ENCODE assay signal across 9 cellular contexts in genomic region chr12:129911437-129912049, GRCh38. TPM values are rescaled to one million over a fixed set of nuclear protein-coding genes. Genes with fewer than 3 reads are reported as not detected.
DNase-seq lines count a peak whose midpoint lies in the region; ATAC-seq and TF ChIP-seq lines count a peak whose summit lies in the region.
"Had no signal": no experiment of that assay in that cellular context is flagged by ENCODE, and none has a peak within 500 bp of the region (broad histone marks: within the 10 kb centered on the region; RNA-seq: fewer than 3 reads in every experiment).

No MANE protein-coding gene starts in this region.

- in situ Hi-C loops in mammary epithelial cell (cut with MboI; ENCODE audit: low sequenced_read_pairs in 2 of 2): no loop called here

- H3K9me3 Mint-ChIP-seq in MCF 10A (ENCODE audit: unreplicated experiment) (peaks cover 7% of the 10 kb centered on the region), WTC11 (peaks cover 71% of the 10 kb centered on the region)
- H3K9me3 Mint-ChIP-seq: central memory CD8-positive, alpha-beta T cell had no signal

- H2AFZ ChIP-seq in mammary epithelial cell (ENCODE audit: low read depth, low read length) (no peak overlapping the region), HCT116 (ENCODE audit: low read depth, low read length, poor library complexity, severe bottlenecking) (no peak overlapping the region)

- H3K36me3 ChIP-seq in mammary epithelial cell (ENCODE audit: insufficient read depth, low read length) (no peaks in the 10 kb centered on the region), HCT116 (ENCODE audit: control insufficient read depth in 1 of 2, insufficient read depth in 2 of 2, low read length in 2 of 2) (no peaks in the 10 kb centered on the region), spleen (no peaks in the 10 kb centered on the region)

- H3K27me3 ChIP-seq in mammary epithelial cell (ENCODE audit: insufficient read depth, low read length) (no peaks in the 10 kb centered on the region), HCT116 (ENCODE audit: insufficient read depth, low read length) (no peaks in the 10 kb centered on the region), spleen (replicated peaks in 1 of 7) (peaks cover 0 to 68% (median 0%) of the 10 kb centered on the region in 7 donors)

- TF ChIP-seq POLR2A in HCT116 (IDR thresholded peaks at IDR 0.05; ENCODE audit: borderline replicate concordance, extremely low read depth, insufficient read depth, insufficient read length): no peak
- no peak for TF ChIP-seq POLR2A in spleen (IDR thresholded peaks at IDR 0.05)

- TF ChIP-seq CTCF in MCF 10A (IDR thresholded peaks at IDR 0.05; ENCODE audit: unreplicated experiment) (peak; percentile 80), mammary epithelial cell (conservative IDR thresholded peaks at IDR 0.05 in 1 of 2, IDR thresholded peaks at IDR 0.05 in 1 of 2; ENCODE audit: extremely low read depth in 1 of 2, insufficient read depth in 1 of 2, low read depth in 1 of 2, low read length in 2 of 2) (peak in 1 of 2 donors; percentile 51), HCT116 (IDR thresholded peaks at IDR 0.05 in 2 of 3, conservative IDR thresholded peaks at IDR 0.05 in 1 of 3; ENCODE audit: borderline replicate concordance in 1 of 3, insufficient read depth in 1 of 3, low read depth in 2 of 3, low read length in 2 of 3) (peak in 2 of 3 experiments; percentile 19 to 36; a peak in 3 of 6 replicates), WTC11 (IDR thresholded peaks at IDR 0.05) (peak; percentile 38; the same call in 1 of the 2 replicates), spleen (IDR thresholded peaks at IDR 0.05 in 8 of 11, conservative IDR thresholded peaks at IDR 0.05 in 3 of 11) (peak in 10 of 11 experiments; percentile 23 to 65 (median 54))

- H3K27ac Mint-ChIP-seq in MCF 10A (ENCODE audit: low read depth, unreplicated experiment) (no peak overlapping the region), WTC11 (no peak overlapping the region)

- RAD21 ChIA-PET in HCT116 (lab: Charles Lee; ENCODE audit: low non-redundant PET in 1 of 2, low total read pairs in 2 of 2, uncharacterized antibody in 2 of 2, unreplicated experiment in 2 of 2): no interaction called here

- H3K4me3 Mint-ChIP-seq in MCF 10A (ENCODE audit: unreplicated experiment): no peak overlapping the region
- no peak overlapping the region for H3K4me3 Mint-ChIP-seq in WTC11
- H3K4me3 Mint-ChIP-seq: central memory CD8-positive, alpha-beta T cell had no signal

- H3K9ac ChIP-seq in mammary epithelial cell (ENCODE audit: insufficient read depth, low read length) (no peak overlapping the region), HCT116 (ENCODE audit: low read length) (no peak overlapping the region)

- no peaks in the 10 kb centered on the region for H4K20me1 ChIP-seq in mammary epithelial cell (ENCODE audit: insufficient read depth, low read length)
- no peaks in the 10 kb centered on the region for H4K20me1 ChIP-seq in HCT116 (ENCODE audit: insufficient read depth)

- CTCF ChIA-PET in MCF 10A (lab: Yijun Ruan, JAX) (interaction anchor here (0.5 to 3.3 kb wide), 20 partner anchors 16 to 1879 kb away, joined by 3 to 28 read pairs (median 3); no protein-coding TSS in a partner anchor), mammary epithelial cell (lab: Charles Lee; ENCODE audit: low non-redundant PET) (no interaction called here), HCT116 (lab: Charles Lee) (no interaction called here), WTC11 (lab: Charles Lee) (interaction anchor here (0.9 to 2.4 kb wide), 4 partner anchors 91 to 945 kb away, joined by 3 to 20 read pairs (median 10); no protein-coding TSS in a partner anchor)

- H3K27ac ChIP-seq in mammary epithelial cell (ENCODE audit: insufficient read depth, low read depth, low read length) (no peak overlapping the region), HCT116 (ENCODE audit: low read depth, low read length) (no peak overlapping the region), spleen (no peak overlapping the region)

- no peaks in the 10 kb centered on the region for H3K9me2 ChIP-seq in HCT116 (ENCODE audit: insufficient read depth)

- H3K27me3 Mint-ChIP-seq in MCF 10A (ENCODE audit: insufficient read depth, unreplicated experiment) (no peaks in the 10 kb centered on the region), WTC11 (ENCODE audit: low read depth) (peaks cover 37% of the 10 kb centered on the region)

- TF ChIP-seq RAD21 in HCT116 (IDR thresholded peaks at IDR 0.05; ENCODE audit: low read depth): peak; percentile 38

- 6% methylated on average over 7 of the region's 8 CpGs for WGBS in mammary epithelial cell (ENCODE audit: low coverage, missing lambda C conversion rate)
- WGBS in spleen, 5 donors: 3 to 7% (median 4%) methylated on average over 5 to 8 of the region's 8 CpGs

- intact Hi-C loops in MCF 10A (cut with micrococcal nuclease) (loop anchor here (1.0 to 2.0 kb wide), 3 partner anchors 376 to 1129 kb away; no protein-coding TSS in a partner anchor), mammary epithelial cell (cut with micrococcal nuclease) (loop anchor here (5.0 kb wide), 1 partner anchor 1129 kb away; no protein-coding TSS in a partner anchor), HCT116 (cut with micrococcal nuclease) (no loop called here), spleen (cut with DNase I; ENCODE audit: low total_unique reads) (loop anchor here (10.0 kb wide), 3 partner anchors 1137 to 1657 kb away; no protein-coding TSS in a partner anchor)

- H3K36me3 Mint-ChIP-seq in MCF 10A (ENCODE audit: insufficient read depth, unreplicated experiment) (no peaks in the 10 kb centered on the region), WTC11 (peaks cover 57% of the 10 kb centered on the region)

- H3K4me1 ChIP-seq in mammary epithelial cell (ENCODE audit: insufficient read depth, low read length): no peaks in the 10 kb centered on the region
- H3K4me1 ChIP-seq in HCT116 (ENCODE audit: control insufficient read depth in 1 of 2, insufficient read depth in 2 of 2, low read length in 2 of 2): no peaks in the 10 kb centered on the region
- no peaks in the 10 kb centered on the region for H3K4me1 ChIP-seq in spleen

- H3K9me3 ChIP-seq in mammary epithelial cell (replicated peaks; ENCODE audit: insufficient read depth, low read length) (peaks cover 10% of the 10 kb centered on the region), HCT116 (ENCODE audit: control insufficient read depth in 1 of 2, insufficient read depth in 1 of 2, low read depth in 1 of 2, low read length in 2 of 2) (peaks cover 4 to 16% of the 10 kb centered on the region in 2 experiments; a peak in 2 of 4 replicates), spleen (no peaks in the 10 kb centered on the region)

- H3K4me2 ChIP-seq in mammary epithelial cell (ENCODE audit: insufficient read depth, low read depth, low read length) (no peak overlapping the region), HCT116 (ENCODE audit: low read length) (no peak overlapping the region)

- H3K79me2 ChIP-seq in mammary epithelial cell (ENCODE audit: insufficient read depth, low read length) (no peaks in the 10 kb centered on the region), HCT116 (ENCODE audit: insufficient read depth, low read length) (no peaks in the 10 kb centered on the region)

- DNase-seq in MCF 10A (ENCODE audit: unreplicated experiment) (peak; percentile 65), mammary epithelial cell (no peak), HCT116 (ENCODE audit: low read depth, low spot score) (no peak), NCI-H146 treated with DMSO at 0.1 percent for 48 hours (lab: John Stamatoyannopoulos, UW; ENCODE audit: unreplicated experiment) (peak; percentile 53), WTC11 (ENCODE audit: low spot score) (peak; percentile 24), hippocampal formation (lab: John Stamatoyannopoulos, UW) (peak; percentile 77), spleen (no peak)

- dilution Hi-C loops in mammary epithelial cell (cut with HindIII; ENCODE audit: low sequenced_read_pairs): no loop called here

- no TSS peak for BruUV-seq in MCF 10A (replicated peaks; lab: Mats Ljungman, UMichigan)
- BruUV-seq in mammary epithelial cell (replicated peaks; lab: Mats Ljungman, UMichigan): no TSS peak
- BruUV-seq in HCT116 (replicated peaks; lab: Mats Ljungman, UMichigan): no TSS peak

- peaks cover 4% of the 10 kb centered on the region for H3K4me1 Mint-ChIP-seq in MCF 10A (ENCODE audit: insufficient read depth, unreplicated experiment)
- H3K4me1 Mint-ChIP-seq in WTC11: no peaks in the 10 kb centered on the region
- H3K4me1 Mint-ChIP-seq: central memory CD8-positive, alpha-beta T cell had no signal

- POLR2A ChIA-PET in MCF 10A (lab: Yijun Ruan, JAX): no interaction called here
- POLR2A ChIA-PET in HCT116 (lab: Charles Lee): no interaction called here
- POLR2A ChIA-PET in WTC11 (lab: Charles Lee): no interaction called here

- ATAC-seq in HCT116: no peak
- peak; percentile 78 for ATAC-seq in WTC11
- no peak for ATAC-seq in HG02852 (IDR thresholded peaks at IDR 0.05; ENCODE audit: unreplicated experiment)

- H3K4me3 ChIP-seq in mammary epithelial cell (replicated peaks in 1 of 3; ENCODE audit: insufficient read depth in 1 of 3, low read depth in 2 of 3, low read length in 3 of 3) (no peak overlapping the region), HCT116 (replicated peaks in 1 of 2; ENCODE audit: low read depth in 1 of 2, low read length in 2 of 2) (no peak overlapping the region), spleen (no peak overlapping the region)

TF ChIP-seq in HCT116, 20 proteins besides CTCF, POLR2A, EP300 and RAD21 (continues in another document):
- TF ChIP-seq POLR2AphosphoS5 (IDR thresholded peaks at IDR 0.05; ENCODE audit: low read depth, low read length) (no peak), SIN3A (IDR thresholded peaks at IDR 0.05; ENCODE audit: low read depth) (no peak), ATF3 (IDR thresholded peaks at IDR 0.05) (no peak)

TF ChIP-seq in WTC11, 78 proteins besides CTCF, POLR2A, EP300 and RAD21 (continues in another document):
- no peak for TF ChIP-seq ZNF219 (CRISPR knock-in tag; IDR thresholded peaks at IDR 0.05; ENCODE audit: borderline replicate concordance)
- no peak for TF ChIP-seq ZSCAN18 (CRISPR knock-in tag; IDR thresholded peaks at IDR 0.05)
- TF ChIP-seq FOXK1 (CRISPR knock-in tag; IDR thresholded peaks at IDR 0.05): no peak

RNA-seq across cellular contexts. Expression of gene TMEM132D, which starts 7.7 kb away (rescaled TPM):
- not detected in 2 replicates for total RNA-seq in MCF 10A (2022)
- not detected for total RNA-seq in mammary epithelial cell
- not detected for polyA plus RNA-seq in mammary epithelial cell
- polyA minus RNA-seq in mammary epithelial cell: not detected
- total RNA-seq in HCT116 (2021; ENCODE audit: unreplicated experiment): not detected
- polyA plus RNA-seq in HCT116 (2012): not detected in 2 replicates
- 0.99 to 1.4 TPM (median 1.1 TPM) in 3 replicates for total RNA-seq in WTC11 (2021)
- not detected for total RNA-seq in spleen
- under 1 TPM in 1 of 3 donors, not detected in 2; 0.03 TPM for polyA plus RNA-seq in spleen

Comparison
In these comparisons a context has a peak if more than half of its experiments do, and no peak if none do; other contexts are left out.
1. DNase-seq: peak in MCF 10A (single experiment), NCI-H146 treated with DMSO at 0.1 percent for 48 hours (single experiment), WTC11 (single experiment) and hippocampal formation (2 of 2); none in mammary epithelial cell (single experiment), HCT116 (single experiment) and spleen (single experiment).
2. CTCF ChIA-PET loops: an anchor here in MCF 10A (0.5 to 3.3 kb wide) and WTC11 (0.9 to 2.4 kb wide); none called in mammary epithelial cell and HCT116.